ENCODE assay signal across 1 cellular context in genomic region chr4:185317880-185318279, GRCh38.
TF ChIP-seq lines count a peak whose summit lies in the region.

No MANE protein-coding gene starts in this region.

TF ChIP-seq in A549, 52 proteins besides CTCF, POLR2A, EP300 and RAD21 (continued from another document):
- TF ChIP-seq BCL3 (IDR thresholded peaks at IDR 0.05) (no peak), CHD4 (IDR thresholded peaks at IDR 0.05; ENCODE audit: borderline replicate concordance) (no peak), FOSL2 (IDR thresholded peaks at IDR 0.05) (no peak), FOSL2 (CRISPR knock-in tag; IDR thresholded peaks at IDR 0.05) (no peak), HDAC2 (IDR thresholded peaks at IDR 0.05) (no peak), CBX8 (IDR thresholded peaks at IDR 0.05) (no peak), PBX3 (IDR thresholded peaks at IDR 0.05) (no peak), MAFK (IDR thresholded peaks at IDR 0.05; ENCODE audit: partially characterized antibody) (no peak), HOXB5 (CRISPR knock-in tag; IDR thresholded peaks at IDR 0.05) (no peak)
